In the genomic region with DNA sequence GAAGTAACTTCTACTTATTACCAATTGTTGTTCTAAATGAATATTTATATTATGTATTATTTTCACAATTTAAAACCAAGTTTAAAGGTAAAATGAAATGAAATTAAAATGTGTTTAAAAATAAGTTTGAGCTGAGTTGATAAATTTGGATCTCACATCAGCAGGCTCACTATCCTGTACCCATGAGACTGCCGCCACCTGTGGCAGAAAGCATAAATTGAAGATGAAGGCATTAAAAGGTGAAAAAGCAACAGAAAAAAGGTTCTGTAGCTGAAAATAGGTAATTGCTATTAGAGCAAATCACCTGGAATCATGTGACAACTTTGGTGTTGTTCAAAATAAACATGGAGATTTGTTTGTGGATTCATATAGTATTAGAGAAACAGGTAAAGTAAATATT, we compare ENCODE assay signal across 19 cellular contexts.
DNase-seq lines count a peak whose midpoint lies in the region; ATAC-seq, FAIRE-seq and TF ChIP-seq lines count a peak whose summit lies in the region.
"Had no signal": no experiment of that assay in that cellular context is flagged by ENCODE, and none has a peak within 500 bp of the region (broad histone marks: within the 10 kb centered on the region; RNA-seq: fewer than 3 reads in every experiment).

No MANE protein-coding gene starts in this region.

- H3K9ac ChIP-seq in neural progenitor cell: no peak overlapping the region
- H3K9ac ChIP-seq: BLaER1 treated with 17β-estradiol and CSF1 and Interleukin-3, amounts not matched to agents 10 nM and 100 nM had no signal

- TF ChIP-seq CTCF in LNCAP (IDR thresholded peaks at IDR 0.05) (peak; percentile 57), WTC11 (IDR thresholded peaks at IDR 0.05) (no peak), neural progenitor cell (IDR thresholded peaks at IDR 0.05) (peak; percentile 43), glutamatergic neuron (IDR thresholded peaks at IDR 0.05; ENCODE audit: partially characterized antibody, unreplicated experiment) (no peak)

- H3K27me3 ChIP-seq in neural progenitor cell: no peaks in the 10 kb centered on the region
- H3K27me3 ChIP-seq in small intestine (ENCODE audit: control insufficient read depth in 2 of 2, insufficient read depth in 2 of 2, low read length in 2 of 2): no peaks in the 10 kb centered on the region
- H3K27me3 ChIP-seq: BLaER1 treated with 17β-estradiol and CSF1 and Interleukin-3, amounts not matched to agents 10 nM and 100 nM had no signal

- no peak for FAIRE-seq in small intestine (lab: Jason Lieb, UNC)
- FAIRE-seq: GM12891, GM18507 had no signal

- 83 to 90% (median 90%) methylated on average over 1 of the region's 1 CpG for WGBS in small intestine, 3 donors

- no peaks in the 10 kb centered on the region for H3K79me2 ChIP-seq in neural progenitor cell (ENCODE audit: low read depth)

- H4K20me1 ChIP-seq in neural progenitor cell (ENCODE audit: low read depth): no peaks in the 10 kb centered on the region
- H4K20me1 ChIP-seq: BLaER1 treated with 17β-estradiol and CSF1 and Interleukin-3, amounts not matched to agents 10 nM and 100 nM had no signal

- no peak overlapping the region for H2AFZ ChIP-seq in neural progenitor cell (replicated peaks)

- ATAC-seq in WTC11: peak; percentile 48; the same call in 1 of the 2 replicates
- ATAC-seq: Panc1, Right ventricle myocardium inferior had no signal

- no peaks in the 10 kb centered on the region for H3K36me3 Mint-ChIP-seq in WTC11
- H3K36me3 Mint-ChIP-seq in neural progenitor cell: no peaks in the 10 kb centered on the region
- H3K36me3 Mint-ChIP-seq in glutamatergic neuron (ENCODE audit: unreplicated experiment): no peaks in the 10 kb centered on the region

- CTCF ChIA-PET in WTC11 (lab: Charles Lee): interaction anchor here (1.0 to 1.6 kb wide), 2 partner anchors 17 to 277 kb away, joined by 3 to 13 read pairs; no protein-coding TSS in a partner anchor

- DNase-seq in DMS53 (lab: John Stamatoyannopoulos, UW) (peak; percentile 35), DMS53 treated with DMSO at 0.1 percent for 48 hours (lab: John Stamatoyannopoulos, UW; ENCODE audit: unreplicated experiment) (no peak), WTC11 (ENCODE audit: low spot score) (peak; percentile 19), neural progenitor cell (ENCODE audit: low spot score) (peak; percentile 7), HuH-7.5 (ENCODE audit: low spot score) (no peak), glutamatergic neuron (no peak), small intestine (no peak)
- DNase-seq: 8988T, GF-D8, Karpas-422, NCI-H1105 treated with DMSO at 0.1 percent for 48 hours, NCI-H1694 treated with DMSO at 0.1 percent for 48 hours, NCI-H526 treated with DMSO at 0.1 percent for 48 hours had no signal

- H3K9me3 ChIP-seq in neural progenitor cell (ENCODE audit: low read depth) (no peaks in the 10 kb centered on the region), small intestine (ENCODE audit: control insufficient read depth, low read depth) (no peaks in the 10 kb centered on the region)

- H3K27ac ChIP-seq in neural progenitor cell (no peak overlapping the region), small intestine (ENCODE audit: low read depth in 1 of 2, low read length in 1 of 2) (no peak overlapping the region)
- H3K27ac ChIP-seq: BLaER1 treated with 17β-estradiol and CSF1 and Interleukin-3, amounts not matched to agents 10 nM and 100 nM had no signal

- H3K27ac Mint-ChIP-seq in WTC11 (no peak overlapping the region), neural progenitor cell (no peak overlapping the region), glutamatergic neuron (ENCODE audit: unreplicated experiment) (no peak overlapping the region)

- peaks cover 10% of the 10 kb centered on the region; the same call in 1 of the 2 replicates for H3K4me1 Mint-ChIP-seq in WTC11
- H3K4me1 Mint-ChIP-seq in neural progenitor cell: no peaks in the 10 kb centered on the region
- no peaks in the 10 kb centered on the region for H3K4me1 Mint-ChIP-seq in glutamatergic neuron (ENCODE audit: low read depth, unreplicated experiment)

- H3F3A ChIP-seq in neural progenitor cell (ENCODE audit: low read depth): no peaks in the 10 kb centered on the region

- H3K27me3 Mint-ChIP-seq in WTC11 (ENCODE audit: low read depth) (no peaks in the 10 kb centered on the region), neural progenitor cell (ENCODE audit: insufficient read depth, low read depth) (no peaks in the 10 kb centered on the region), glutamatergic neuron (ENCODE audit: unreplicated experiment) (no peaks in the 10 kb centered on the region)

- H3K9me3 Mint-ChIP-seq in WTC11 (no peaks in the 10 kb centered on the region; the same call in 1 of the 2 replicates), neural progenitor cell (no peaks in the 10 kb centered on the region), glutamatergic neuron (ENCODE audit: unreplicated experiment) (no peaks in the 10 kb centered on the region)

- H3K4me1 ChIP-seq in neural progenitor cell: no peaks in the 10 kb centered on the region
- H3K4me1 ChIP-seq in small intestine (ENCODE audit: control insufficient read depth in 2 of 2, insufficient read depth in 1 of 2, low read depth in 1 of 2, low read length in 1 of 2): no peaks in the 10 kb centered on the region
- H3K4me1 ChIP-seq: BLaER1 treated with 17β-estradiol and CSF1 and Interleukin-3, amounts not matched to agents 10 nM and 100 nM had no signal

- H3K4me2 ChIP-seq in neural progenitor cell: no peak overlapping the region
- H3K4me2 ChIP-seq: BLaER1 treated with 17β-estradiol and CSF1 and Interleukin-3, amounts not matched to agents 10 nM and 100 nM had no signal

- POLR2A ChIA-PET in WTC11 (lab: Charles Lee): no interaction called here

- H3K4me3 ChIP-seq in neural progenitor cell (no peak overlapping the region), small intestine (ENCODE audit: low read depth in 1 of 2, low read length in 2 of 2) (no peak overlapping the region)
- H3K4me3 ChIP-seq: BLaER1 treated with 17β-estradiol and CSF1 and Interleukin-3, amounts not matched to agents 10 nM and 100 nM had no signal

- H3K36me3 ChIP-seq in neural progenitor cell (no peaks in the 10 kb centered on the region), small intestine (ENCODE audit: control insufficient read depth in 2 of 2, insufficient read depth in 2 of 2, low read length in 2 of 2) (no peaks in the 10 kb centered on the region)
- H3K36me3 ChIP-seq: BLaER1 treated with 17β-estradiol and CSF1 and Interleukin-3, amounts not matched to agents 10 nM and 100 nM had no signal

- H3K4me3 Mint-ChIP-seq in WTC11: no peak overlapping the region
- no peak overlapping the region for H3K4me3 Mint-ChIP-seq in neural progenitor cell
- H3K4me3 Mint-ChIP-seq in glutamatergic neuron (ENCODE audit: unreplicated experiment): no peak overlapping the region

TF ChIP-seq in WTC11, 78 proteins besides CTCF, POLR2A, EP300 and RAD21:
- TF ChIP-seq ZNF416 (CRISPR knock-in tag; IDR thresholded peaks at IDR 0.05): no peak
- TF ChIP-seq ETV6 (CRISPR knock-in tag; IDR thresholded peaks at IDR 0.05): no peak
- TF ChIP-seq TP53 (CRISPR knock-in tag; IDR thresholded peaks at IDR 0.05): no peak

Comparison
In these comparisons a context has a peak if more than half of its experiments do, and no peak if none do; other contexts are left out.
1. DNase-seq: peak in DMS53 (single experiment), WTC11 (single experiment) and neural progenitor cell (single experiment); none in DMS53 treated with DMSO at 0.1 percent for 48 hours (single experiment), HuH-7.5 (single experiment), glutamatergic neuron (single experiment) and small intestine (single experiment).
2. CTCF ChIP-seq: peak in LNCAP (single experiment) and neural progenitor cell (single experiment); none in WTC11 (single experiment) and glutamatergic neuron (single experiment).